In the genomic region with DNA sequence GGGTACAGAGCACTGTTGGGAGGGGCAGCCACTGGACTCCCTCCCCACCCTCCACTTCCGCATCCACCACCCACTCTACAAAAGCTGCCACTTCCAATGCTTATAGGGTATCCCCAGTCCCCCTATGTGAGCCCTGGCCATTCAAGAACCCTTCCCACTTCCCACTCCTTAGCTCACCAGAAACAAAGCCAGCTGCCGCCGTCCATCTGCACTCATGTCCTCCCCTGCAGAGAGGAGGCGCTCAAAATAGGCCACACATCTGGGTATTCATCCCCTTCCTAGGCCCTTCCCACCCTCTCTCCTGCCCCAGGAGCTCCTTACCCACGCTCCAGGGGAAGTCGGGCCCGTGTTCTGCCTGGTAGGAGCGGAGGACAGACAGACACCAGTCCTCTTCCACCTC, we compare ENCODE assay signal across 3 cellular contexts.
TF ChIP-seq lines count a peak whose summit lies in the region.

No MANE protein-coding gene starts in this region.

TF ChIP-seq in SK-N-SH, 30 proteins besides CTCF, POLR2A, EP300 and RAD21 (continues in another document):
- TF ChIP-seq FOXJ3 (CRISPR knock-in tag; IDR thresholded peaks at IDR 0.05) (no peak), MEF2A (IDR thresholded peaks at IDR 0.05; ENCODE audit: borderline replicate concordance, low read depth) (no peak), SMC3 (IDR thresholded peaks at IDR 0.05; ENCODE audit: low read depth, low read length) (no peak), USF1 (IDR thresholded peaks at IDR 0.05; ENCODE audit: borderline replicate concordance, low read depth) (no peak), ZBTB33 (IDR thresholded peaks at IDR 0.05; ENCODE audit: borderline replicate concordance, low read depth) (no peak), FOSL2 (IDR thresholded peaks at IDR 0.05; ENCODE audit: borderline replicate concordance, low read depth) (no peak), JUND (IDR thresholded peaks at IDR 0.05) (no peak), ELF1 (IDR thresholded peaks at IDR 0.05) (no peak), NFIC (IDR thresholded peaks at IDR 0.05; ENCODE audit: borderline replicate concordance) (no peak), NRF1 (IDR thresholded peaks at IDR 0.05; ENCODE audit: low read depth, low read length) (no peak), RCOR1 (IDR thresholded peaks at IDR 0.05; ENCODE audit: low read length) (no peak), CHD2 (IDR thresholded peaks at IDR 0.05; ENCODE audit: low read length, partially characterized antibody) (no peak)
- TF ChIP-seq, protein P1, sequence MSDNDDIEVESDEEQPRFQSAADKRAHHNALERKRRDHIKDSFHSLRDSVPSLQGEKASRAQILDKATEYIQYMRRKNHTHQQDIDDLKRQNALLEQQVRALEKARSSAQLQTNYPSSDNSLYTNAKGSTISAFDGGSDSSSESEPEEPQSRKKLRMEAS (IDR thresholded peaks at IDR 0.05; ENCODE audit: low read depth) = no peak

TF ChIP-seq in SK-N-SH treated with all-trans-retinoic acid at 6 μM for 48 hours, 23 proteins besides CTCF, POLR2A, EP300 and RAD21:
- TF ChIP-seq ARNTL (CRISPR knock-in tag; IDR thresholded peaks at IDR 0.05; ENCODE audit: borderline replicate concordance, low read depth) (no peak), CSRNP3 (CRISPR knock-in tag; IDR thresholded peaks at IDR 0.05) (no peak), ESRRG (CRISPR knock-in tag; IDR thresholded peaks at IDR 0.05) (no peak), ZNF565 (CRISPR knock-in tag; conservative IDR thresholded peaks at IDR 0.05; ENCODE audit: low read depth) (no peak), PPARA (CRISPR knock-in tag; IDR thresholded peaks at IDR 0.05; ENCODE audit: borderline replicate concordance) (no peak), ISL1 (CRISPR knock-in tag; IDR thresholded peaks at IDR 0.05) (no peak), TSHZ2 (CRISPR knock-in tag; IDR thresholded peaks at IDR 0.05) (no peak), CSDC2 (CRISPR knock-in tag; IDR thresholded peaks at IDR 0.05) (no peak), TCF4 (CRISPR knock-in tag; IDR thresholded peaks at IDR 0.05; ENCODE audit: borderline replicate concordance) (no peak), ZNF8 (CRISPR knock-in tag; IDR thresholded peaks at IDR 0.05) (no peak), ZFP3 (CRISPR knock-in tag; IDR thresholded peaks at IDR 0.05) (no peak), BACH2 (CRISPR knock-in tag; IDR thresholded peaks at IDR 0.05; ENCODE audit: borderline replicate concordance) (no peak)
TF ChIP-seq in SK-N-SH treated with all-trans-retinoic acid at 6 μM for 48 hours: peak in this region for 0.

TF ChIP-seq in K562, 482 proteins besides CTCF, POLR2A, EP300 and RAD21:
- TF ChIP-seq, protein P2, sequence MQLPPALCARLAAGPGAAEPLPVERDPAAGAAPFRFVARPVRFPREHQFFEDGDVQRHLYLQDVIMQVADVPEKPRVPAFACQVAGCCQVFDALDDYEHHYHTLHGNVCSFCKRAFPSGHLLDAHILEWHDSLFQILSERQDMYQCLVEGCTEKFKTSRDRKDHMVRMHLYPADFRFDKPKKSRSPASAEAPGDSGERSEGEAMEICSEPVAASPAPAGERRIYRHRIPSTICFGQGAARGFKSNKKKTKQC (CRISPR knock-in tag; IDR thresholded peaks at IDR 0.05) = no peak
- TF ChIP-seq IRF2 (CRISPR knock-in tag; IDR thresholded peaks at IDR 0.05) (0 out of 2 replicates have a peak, but pooled peaks have one; percentile 13), STAG1 (CRISPR knock-in tag; IDR thresholded peaks at IDR 0.05; ENCODE audit: borderline replicate concordance) (0 out of 2 replicates have a peak, but pooled peaks have one; percentile 12), MGA (IDR thresholded peaks at IDR 0.05) (no peak), SREBF2 (CRISPR knock-in tag; IDR thresholded peaks at IDR 0.05) (no peak), THAP12 (CRISPR knock-in tag; IDR thresholded peaks at IDR 0.05) (0 out of 2 replicates have a peak, but pooled peaks have one; percentile 27), RBFOX2 (IDR thresholded peaks at IDR 0.05; ENCODE audit: low read depth, low read length) (peak; percentile 34; the same call in 1 of the 2 replicates), YY1 (IDR thresholded peaks at IDR 0.05; ENCODE audit: borderline replicate concordance in 1 of 3, control insufficient read depth in 1 of 3, extremely low read depth in 1 of 3, insufficient read depth in 3 of 3, insufficient read length in 1 of 3, insufficient replicate concordance in 2 of 3, low read depth in 1 of 3, low read length in 2 of 3) (peak in 1 of 3 experiments; percentile 25), RUNX1 (IDR thresholded peaks at IDR 0.05; ENCODE audit: low read depth) (peak; percentile 27), REST (CRISPR knock-in tag; IDR thresholded peaks at IDR 0.05; ENCODE audit: low read depth) (0 out of 2 replicates have a peak, but pooled peaks have one; percentile 30), POLR2G (IDR thresholded peaks at IDR 0.05; ENCODE audit: low read depth, low read length) (0 out of 2 replicates have a peak, but pooled peaks have one; percentile 39)
- TF ChIP-seq, protein P1 (CRISPR knock-in tag; IDR thresholded peaks at IDR 0.05) = 0 out of 2 replicates have a peak, but pooled peaks have one; percentile 17
